1 cellular context compared by ENCODE assay signal in genomic region chr10:132452651-132453469, GRCh38.
TF ChIP-seq lines count a peak whose summit lies in the region.

No MANE protein-coding gene starts in this region.

TF ChIP-seq in HepG2, 621 proteins besides CTCF, POLR2A, EP300 and RAD21 (continued from another document and continues in another):
- TF ChIP-seq ZNF142 (CRISPR knock-in tag; IDR thresholded peaks at IDR 0.05) (no peak), IRX3 (CRISPR knock-in tag; IDR thresholded peaks at IDR 0.05; ENCODE audit: borderline replicate concordance, low read depth) (no peak), ZNF639 (CRISPR knock-in tag; conservative IDR thresholded peaks at IDR 0.05) (peak; percentile 72; the same call in 1 of the 2 replicates), CCDC6 (CRISPR knock-in tag; IDR thresholded peaks at IDR 0.05) (no peak), NCOA1 (CRISPR knock-in tag; IDR thresholded peaks at IDR 0.05) (no peak), TGIF2 (CRISPR knock-in tag; IDR thresholded peaks at IDR 0.05) (no peak), JDP2 (CRISPR knock-in tag; IDR thresholded peaks at IDR 0.05; ENCODE audit: borderline replicate concordance) (no peak), SP5 (CRISPR knock-in tag; IDR thresholded peaks at IDR 0.05; ENCODE audit: borderline replicate concordance, low read depth) (peak; percentile 70), ZBTB46 (CRISPR knock-in tag; IDR thresholded peaks at IDR 0.05; ENCODE audit: borderline replicate concordance) (no peak), THRA (CRISPR knock-in tag; IDR thresholded peaks at IDR 0.05; ENCODE audit: borderline replicate concordance) (0 out of 2 replicates have a peak, but pooled peaks have one; percentile 21), ZNF20 (CRISPR knock-in tag; IDR thresholded peaks at IDR 0.05) (no peak), ZNF335 (CRISPR knock-in tag; IDR thresholded peaks at IDR 0.05) (no peak), ZNF570 (CRISPR knock-in tag; IDR thresholded peaks at IDR 0.05; ENCODE audit: borderline replicate concordance) (no peak), ZNF746 (CRISPR knock-in tag; IDR thresholded peaks at IDR 0.05) (no peak), PCBP1 (IDR thresholded peaks at IDR 0.05; ENCODE audit: borderline replicate concordance, low read depth, low read length) (no peak), NR1H2 (CRISPR knock-in tag; IDR thresholded peaks at IDR 0.05; ENCODE audit: borderline replicate concordance, low read depth) (no peak), ZNF567 (CRISPR knock-in tag; IDR thresholded peaks at IDR 0.05; ENCODE audit: borderline replicate concordance) (no peak), ZBTB40 (IDR thresholded peaks at IDR 0.05) (no peak), ZBTB40 (CRISPR knock-in tag; IDR thresholded peaks at IDR 0.05) (no peak), ZFP36L1 (CRISPR knock-in tag; IDR thresholded peaks at IDR 0.05) (no peak; the same call in 1 of the 2 replicates), ARID3A (IDR thresholded peaks at IDR 0.05; ENCODE audit: low read depth, low read length) (no peak), ZNF230 (CRISPR knock-in tag; IDR thresholded peaks at IDR 0.05) (no peak; the same call in 1 of the 2 replicates), ZNF383 (CRISPR knock-in tag; IDR thresholded peaks at IDR 0.05; ENCODE audit: borderline replicate concordance) (no peak), ZNF121 (CRISPR knock-in tag; IDR thresholded peaks at IDR 0.05) (no peak), MBNL3 (CRISPR knock-in tag; conservative IDR thresholded peaks at IDR 0.05) (no peak), TAF1 (CRISPR knock-in tag; IDR thresholded peaks at IDR 0.05) (no peak), ZNF337 (CRISPR knock-in tag; IDR thresholded peaks at IDR 0.05; ENCODE audit: borderline replicate concordance, low read depth) (no peak), ZNF773 (CRISPR knock-in tag; IDR thresholded peaks at IDR 0.05; ENCODE audit: borderline replicate concordance) (0 out of 2 replicates have a peak, but pooled peaks have one; percentile 59), KMT2B (CRISPR knock-in tag; IDR thresholded peaks at IDR 0.05) (no peak), CREB1 (IDR thresholded peaks at IDR 0.05) (no peak), CREB1 (CRISPR knock-in tag; IDR thresholded peaks at IDR 0.05) (no peak), SRF (IDR thresholded peaks at IDR 0.05; ENCODE audit: low read depth, low read length) (no peak), SP140L (CRISPR knock-in tag; IDR thresholded peaks at IDR 0.05; ENCODE audit: borderline replicate concordance) (no peak), ATF3 (CRISPR knock-in tag; IDR thresholded peaks at IDR 0.05) (no peak), KDM3A (CRISPR knock-in tag; IDR thresholded peaks at IDR 0.05; ENCODE audit: low read depth) (peak; percentile 69), ZSCAN22 (CRISPR knock-in tag; IDR thresholded peaks at IDR 0.05) (no peak), BCL6 (CRISPR knock-in tag; IDR thresholded peaks at IDR 0.05) (no peak)
